18 cellular contexts compared by ENCODE assay signal in genomic region chrX:9392445-9392844, GRCh38.
DNase-seq lines count a peak whose midpoint lies in the region; ATAC-seq and TF ChIP-seq lines count a peak whose summit lies in the region.
"Had no signal": no experiment of that assay in that cellular context is flagged by ENCODE, and none has a peak within 500 bp of the region (broad histone marks: within the 10 kb centered on the region; RNA-seq: fewer than 3 reads in every experiment).

No MANE protein-coding gene starts in this region.

- H3K23ac ChIP-seq in H9 (ENCODE audit: insufficient read length, low read depth, low read length) = no peak overlapping the region

- H2BK12ac ChIP-seq in H9 (ENCODE audit: insufficient read length, low read depth, low read length) = no peak overlapping the region

- no peak overlapping the region for H2BK20ac ChIP-seq in H9 (ENCODE audit: low read depth, low read length, poor library complexity, severe bottlenecking)

- H4K91ac ChIP-seq in H9 (ENCODE audit: insufficient read length, low read depth, low read length) = no peak overlapping the region

- no peak overlapping the region for H3K4me3 Mint-ChIP-seq in H9
- H3K4me3 Mint-ChIP-seq: CD8-positive, alpha-beta T cell had no signal

- no peak overlapping the region for H4K8ac ChIP-seq in H9 (replicated peaks; ENCODE audit: insufficient read length, low read depth, low read length)

- H3K4me2 ChIP-seq in H9 (ENCODE audit: insufficient read depth, insufficient read length, low read length) = no peak overlapping the region
- H3K4me2 ChIP-seq: A549 had no signal

- no peaks in the 10 kb centered on the region for H3K27me3 Mint-ChIP-seq in H9 (ENCODE audit: low read depth)

- H3K27ac ChIP-seq in H9 (ENCODE audit: insufficient read length, low read depth, low read length) (no peak overlapping the region), foreskin keratinocyte (no peak overlapping the region)
- H3K27ac ChIP-seq: A549, C4-2B, HL-60 had no signal

- no peaks in the 10 kb centered on the region for H3K23me2 ChIP-seq in H9 (ENCODE audit: insufficient read length, low read depth, low read length, poor library complexity, severe bottlenecking)

- H3K27me3 ChIP-seq in H9 (ENCODE audit: insufficient read depth, low read length) (no peaks in the 10 kb centered on the region), foreskin keratinocyte (peaks cover 5% of the 10 kb centered on the region)
- H3K27me3 ChIP-seq: BE2C had no signal

- H3T11ph ChIP-seq in H9 (ENCODE audit: low read length) = no peak overlapping the region

- no peak overlapping the region for H2AFZ ChIP-seq in H9 (ENCODE audit: low read length)

- ATAC-seq in foreskin keratinocyte = peak; percentile 41
- ATAC-seq: A549; CD8-positive, alpha-beta T cell had no signal

- H3K56ac ChIP-seq in H9 (ENCODE audit: insufficient read length, low read depth, low read length) = no peak overlapping the region

- peaks cover 8 to 39% of the 10 kb centered on the region in 2 experiments for H3K9me3 Mint-ChIP-seq in H9
- H3K9me3 Mint-ChIP-seq: CD8-positive, alpha-beta T cell had no signal

- H4K5ac ChIP-seq in H9 (ENCODE audit: insufficient read length, low read depth, low read length) = no peak overlapping the region

- no peak overlapping the region for H3K18ac ChIP-seq in H9 (ENCODE audit: insufficient read length, low read depth, low read length)

- no peak overlapping the region for H2AK5ac ChIP-seq in H9 (ENCODE audit: insufficient read length, low read length)

- H3K9ac ChIP-seq in H9 (ENCODE audit: extremely low read depth, insufficient read length, low read length) = no peak overlapping the region

- no peaks in the 10 kb centered on the region for H3K79me1 ChIP-seq in H9 (ENCODE audit: insufficient read depth, low read depth, low read length, poor library complexity, severe bottlenecking)

- no peaks in the 10 kb centered on the region for H3K79me2 ChIP-seq in H9 (ENCODE audit: insufficient read depth, low read length)

- no peaks in the 10 kb centered on the region for H3K4me1 Mint-ChIP-seq in H9

- H3K27ac Mint-ChIP-seq in H9 = no peak overlapping the region
- H3K27ac Mint-ChIP-seq: CD8-positive, alpha-beta T cell had no signal

- H4K20me1 ChIP-seq in H9 (ENCODE audit: control insufficient read depth, insufficient read depth, insufficient read length) = no peaks in the 10 kb centered on the region

- H3K9me3 ChIP-seq in H9 (ENCODE audit: control insufficient read depth, low read depth, low read length) = no peaks in the 10 kb centered on the region
- H3K9me3 ChIP-seq: A549, BE2C, HAP-1 had no signal

- H2BK15ac ChIP-seq in H9 (ENCODE audit: low read depth, low read length) = no peak overlapping the region

- no peak overlapping the region for H3K4ac ChIP-seq in H9 (ENCODE audit: low read depth, low read length)

- no peak overlapping the region for H2BK120ac ChIP-seq in H9 (ENCODE audit: low read depth, low read length, poor library complexity, severe bottlenecking)

- DNase-seq in H9 (no peak), RPMI7951 (ENCODE audit: low read depth) (peak; percentile 60), foreskin keratinocyte (peak; percentile 35 to 47), CD1c-positive myeloid dendritic cell (ENCODE audit: extremely low spot score) (no peak), HPDE6-E6E7 (ENCODE audit: extremely low spot score) (no peak), 8988T (no peak)
- DNase-seq in activated CD8-positive, alpha-beta memory T cell treated with anti-CD3 and anti-CD28 coated beads for 24 hours = no peak
- DNase-seq: BE2C; CD8-positive, alpha-beta T cell; COR-L47; DMS153; DMS79 treated with DMSO at 0.1 percent for 48 hours; GOT3; KBM-7 had no signal

- WGBS in H9 (ENCODE audit: extremely low coverage, insufficient read length, low lambda C conversion rate) = no CpG with 5 or more reads among the region's 5 CpGs

- H3K4me1 ChIP-seq in H9 (ENCODE audit: insufficient read depth, low read length) = no peaks in the 10 kb centered on the region
- no peaks in the 10 kb centered on the region for H3K4me1 ChIP-seq in foreskin keratinocyte
- H3K4me1 ChIP-seq: BE2C, HAP-1 had no signal

- H2BK5ac ChIP-seq in H9 (ENCODE audit: insufficient read length, low read length) = no peak overlapping the region

- H3K14ac ChIP-seq in H9 (ENCODE audit: insufficient read depth, low read length) = peak overlapping the region; percentile 24; the same call in 1 of the 2 replicates

- no peak for TF ChIP-seq CTCF in H9 (conservative IDR thresholded peaks at IDR 0.05)
- TF ChIP-seq CTCF in foreskin keratinocyte (conservative IDR thresholded peaks at IDR 0.05) = no peak

- H3K36me3 Mint-ChIP-seq in H9 (ENCODE audit: insufficient read depth in 1 of 3, low read depth in 3 of 3) = peaks cover 0 to 3% (median 0%) of the 10 kb centered on the region in 3 experiments; a peak in 2 of 7 replicates
- H3K36me3 Mint-ChIP-seq: CD8-positive, alpha-beta T cell had no signal

Comparison
In these comparisons a context has a peak if more than half of its experiments do, and no peak if none do; other contexts are left out.
1. DNase-seq: peak in RPMI7951 (single experiment) and foreskin keratinocyte (2 of 2); none in H9 (single experiment), CD1c-positive myeloid dendritic cell (single experiment), activated CD8-positive, alpha-beta memory T cell treated with anti-CD3 and anti-CD28 coated beads for 24 hours (single experiment), HPDE6-E6E7 (single experiment) and 8988T (single experiment).